Comparison of ENCODE assay signal across 29 cellular contexts in the genomic region with DNA sequence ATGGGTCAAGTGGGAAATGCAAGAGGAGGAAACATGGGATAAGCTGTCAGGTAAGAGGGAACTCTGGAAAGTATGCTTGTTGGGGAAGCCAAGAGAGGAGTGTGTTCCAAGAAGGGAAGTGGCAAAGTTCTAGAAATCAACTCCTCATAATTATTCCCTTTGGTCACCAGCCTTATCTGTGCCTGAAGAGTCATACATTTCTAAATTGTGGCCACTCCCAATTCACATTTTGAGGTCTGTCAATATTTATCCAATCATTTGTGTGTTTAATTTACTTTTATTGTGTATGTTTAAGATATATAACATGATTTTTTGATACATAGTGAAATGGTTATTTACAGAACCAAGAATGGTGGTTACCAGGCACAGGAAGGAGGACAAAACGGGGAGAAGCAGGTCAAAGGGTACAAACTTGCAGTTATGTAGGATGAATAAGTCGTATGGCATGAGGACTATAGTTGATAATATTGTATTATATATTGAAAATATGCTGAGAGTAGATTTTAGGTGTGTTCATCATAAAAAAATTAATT.
"Had no signal": no experiment of that assay in that cellular context is flagged by ENCODE, and none has a peak within 500 bp of the region (broad histone marks: within the 10 kb centered on the region; RNA-seq: fewer than 3 reads in every experiment).

No MANE protein-coding gene starts in this region.

- DNase-seq: activated B cell treated with CpG ODN at 0.5 μM for 24 hours; activated CD4-positive, alpha-beta memory T cell treated with anti-CD3 and anti-CD28 coated beads for 36 hours; activated CD4-positive, alpha-beta T cell treated with anti-CD3 and anti-CD28 coated beads for 48 hours; activated CD8-positive, alpha-beta memory T cell treated with anti-CD3 and anti-CD28 coated beads, Interleukin-2, amount 10 ng/mL, durations not matched to agents 7 days and 5 days; activated CD8-positive, alpha-beta memory T cell treated with anti-CD3 and anti-CD28 coated beads, Interleukin-2, amount 50 U/mL, for 4 hours; activated CD8-positive, alpha-beta T cell treated with anti-CD3 and anti-CD28 coated beads, Interleukin-2, amount 10 ng/mL, durations not matched to agents 7 days and 5 days; activated effector memory CD4-positive, alpha-beta T cell treated with anti-CD3 and anti-CD28 coated beads, Interleukin-2, amount 50 U/mL, for 16 hours; activated naive CD4-positive, alpha-beta T cell treated with anti-CD3 and anti-CD28 coated beads for 36 hours; activated naive CD8-positive, alpha-beta T cell treated with anti-CD3 and anti-CD28 coated beads for 36 hours; activated naive CD8-positive, alpha-beta T cell treated with anti-CD3 and anti-CD28 coated beads, Interleukin-2, amount 50 U/mL, for 24 hours; activated T-cell treated with anti-CD3 and anti-CD28 coated beads, Interleukin-2, amount 50 U/mL, for 1 hour; activated T-cell treated with anti-CD3 and anti-CD28 coated beads, Interleukin-2, amount 50 U/mL, for 48 hours; adrenal gland; amygdala; aorta; body of pancreas; caudate nucleus; dorsolateral prefrontal cortex; effector memory CD4-positive, alpha-beta T cell; endodermal cell; foreskin fibroblast; head of caudate nucleus; T-helper 1 cell; T-helper 17 cell; T1000; WERI-Rb-1 had no signal

- ATAC-seq: activated CD4-positive, CD25-positive, alpha-beta regulatory T cell treated with anti-CD3 and anti-CD28 coated beads, Interleukin-2, amount 50 U/mL, for 24 hours; activated CD8-positive, alpha-beta memory T cell treated with anti-CD3 and anti-CD28 coated beads, Interleukin-2, amount 10 ng/mL, durations not matched to agents 7 days and 5 days; activated CD8-positive, alpha-beta T cell treated with anti-CD3 and anti-CD28 coated beads, Interleukin-2, amount 10 ng/mL, durations not matched to agents 7 days and 5 days; activated naive CD8-positive, alpha-beta T cell treated with anti-CD3 and anti-CD28 coated beads, Interleukin-2, amount 50 U/mL, for 24 hours; body of pancreas; esophagus mucosa; T-helper 17 cell had no signal

- H3K4me3 ChIP-seq: adrenal gland, body of pancreas, coronary artery, dorsolateral prefrontal cortex had no signal

- H3K27ac ChIP-seq: adrenal gland, body of pancreas, coronary artery, dorsolateral prefrontal cortex, WERI-Rb-1 had no signal

- H3K9me3 ChIP-seq: adrenal gland, body of pancreas had no signal

- H3K27me3 ChIP-seq: adrenal gland, body of pancreas, dorsolateral prefrontal cortex had no signal

- H3K36me3 ChIP-seq: adrenal gland, WERI-Rb-1 had no signal

- H3K4me1 ChIP-seq: adrenal gland, body of pancreas had no signal
